23 cellular contexts compared by ENCODE assay signal in the genomic region with DNA sequence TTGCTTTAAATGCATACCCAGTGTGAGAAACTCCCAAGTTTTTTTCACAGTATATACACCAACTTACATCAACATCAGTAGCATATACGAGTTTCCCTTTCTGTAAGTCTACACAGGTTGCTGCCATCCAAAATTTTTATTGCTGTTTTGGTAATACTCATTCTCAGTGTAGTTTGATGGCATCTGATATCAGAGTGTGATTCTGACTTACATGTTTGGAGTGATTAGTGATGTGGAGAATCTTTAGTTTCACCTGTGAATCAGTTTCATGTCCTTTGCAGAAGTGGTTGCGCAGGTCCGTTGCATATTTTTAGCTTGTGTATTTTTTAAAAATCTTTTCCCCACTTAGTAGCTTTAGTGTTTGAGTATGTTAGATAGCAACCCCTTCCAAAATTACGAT. TPM values are rescaled to one million over a fixed set of nuclear protein-coding genes. Genes with fewer than 3 reads are reported as not detected.
"Had no signal": no experiment of that assay in that cellular context is flagged by ENCODE, and none has a peak within 500 bp of the region (broad histone marks: within the 10 kb centered on the region; RNA-seq: fewer than 3 reads in every experiment).

No MANE protein-coding gene starts in this region.

- H3K9me3 ChIP-seq: gastrocnemius medialis, left lung, right lobe of liver, thoracic aorta, tibial nerve, upper lobe of left lung had no signal

- H3K4me1 ChIP-seq: gastrocnemius medialis, left lung, neural progenitor cell, parathyroid adenoma, right lobe of liver, tibial nerve, upper lobe of left lung had no signal

- H3K9me3 Mint-ChIP-seq: mesothelial cell of epicardium; nephron; stimulated activated naive B cell treated with anti-CD40 and anti-IgM and Interleukin-4, amounts not matched to agents 10 μg/mL and 1 μg/mL and 100 μg/mL, for 72 hours; stimulated activated naive CD8-positive, alpha-beta T cell treated with anti-CD3 and anti-CD28 coated beads, Interleukin-15, Interleukin-2, amounts not matched to agents 100 ng/mL and 50 ng/mL, for 24 hours had no signal

- H3K4me3 ChIP-seq: dorsolateral prefrontal cortex, gastrocnemius medialis, left lung, neural progenitor cell, right lobe of liver, thoracic aorta, tibial nerve, upper lobe of left lung had no signal

- H3K4me3 Mint-ChIP-seq: mesothelial cell of epicardium; naive thymus-derived CD4-positive, alpha-beta T cell; nephron; neural progenitor cell; stimulated activated naive B cell treated with anti-CD40 and anti-IgM and Interleukin-4, amounts not matched to agents 10 μg/mL and 1 μg/mL and 100 μg/mL, for 72 hours; stimulated activated naive CD8-positive, alpha-beta T cell treated with anti-CD3 and anti-CD28 coated beads, Interleukin-15, Interleukin-2, amounts not matched to agents 100 ng/mL and 50 ng/mL, for 24 hours had no signal

- H3K79me2 ChIP-seq: parathyroid adenoma had no signal

- DNase-seq: dorsolateral prefrontal cortex; effector CD4-positive, alpha-beta T cell; gastrocnemius medialis; head of caudate nucleus; kidney; left cardiac atrium; left lung; mesenchymal stem cell; naive thymus-derived CD4-positive, alpha-beta T cell; right lobe of liver; small intestine; stimulated activated CD4-positive, alpha-beta T cell treated with anti-CD3 and anti-CD28 coated beads, Interleukin-15, amount 100 ng/mL, for 24 hours; stimulated activated CD4-positive, alpha-beta T cell treated with anti-CD3 and anti-CD28 coated beads, Interleukin-2, amount 100 ng/mL, for 48 hours; stimulated activated naive B cell treated with anti-CD40 and anti-IgM and Interleukin-4, amounts not matched to agents 10 μg/mL and 1 μg/mL and 100 μg/mL, for 72 hours; upper lobe of left lung had no signal

- H3K4me1 Mint-ChIP-seq: mesothelial cell of epicardium; naive thymus-derived CD4-positive, alpha-beta T cell; nephron; stimulated activated naive B cell treated with anti-CD40 and anti-IgM and Interleukin-4, amounts not matched to agents 10 μg/mL and 1 μg/mL and 100 μg/mL, for 72 hours had no signal

- H3K36me3 ChIP-seq: gastrocnemius medialis, left lung, neural progenitor cell, right lobe of liver, thoracic aorta, tibial nerve, upper lobe of left lung had no signal

- H2AFZ ChIP-seq: neural progenitor cell, parathyroid adenoma had no signal

- H3K4me2 ChIP-seq: neural progenitor cell had no signal

- H3K9ac ChIP-seq: neural progenitor cell, parathyroid adenoma had no signal

- H3K27ac ChIP-seq: dorsolateral prefrontal cortex, gastrocnemius medialis, left lung, neural progenitor cell, parathyroid adenoma, right lobe of liver, thoracic aorta, tibial nerve, upper lobe of left lung had no signal

- H3K27ac Mint-ChIP-seq: mesothelial cell of epicardium; naive thymus-derived CD4-positive, alpha-beta T cell; nephron; neural progenitor cell; progenitor cell of endocrine pancreas; stimulated activated naive B cell treated with anti-CD40 and anti-IgM and Interleukin-4, amounts not matched to agents 10 μg/mL and 1 μg/mL and 100 μg/mL, for 72 hours; stimulated activated naive CD8-positive, alpha-beta T cell treated with anti-CD3 and anti-CD28 coated beads, Interleukin-15, Interleukin-2, amounts not matched to agents 100 ng/mL and 50 ng/mL, for 24 hours had no signal

- H3K27me3 ChIP-seq: left lung, neural progenitor cell, right lobe of liver, tibial nerve, upper lobe of left lung had no signal

- ATAC-seq: gastrocnemius medialis; left cardiac atrium; left lung; naive thymus-derived CD4-positive, alpha-beta T cell; right lobe of liver; stimulated activated naive B cell treated with anti-CD40 and anti-IgM and Interleukin-4, amounts not matched to agents 10 μg/mL and 1 μg/mL and 100 μg/mL, for 72 hours had no signal

RNA-seq across cellular contexts. Expression of gene CCDC74A, which starts 50.1 kb away (rescaled TPM):
- polyA plus RNA-seq: naive thymus-derived CD4-positive, alpha-beta T cell had no signal
